In genomic region chr6:161273752-161274487, GRCh38 we compare ENCODE assay signal across 8 cellular contexts. TPM values are rescaled to one million over a fixed set of nuclear protein-coding genes. Genes with fewer than 3 reads are reported as not detected.
DNase-seq lines count a peak whose midpoint lies in the region; TF ChIP-seq lines count a peak whose summit lies in the region.

Gene AGPAT4, minus strand, starts transcription at chr6:161274061. Its CDS starts 41,848 bp downstream, at chr6:161232213.

- H3K4me3 ChIP-seq in fibroblast of villous mesenchyme (ENCODE audit: low read depth, low read length): peak within 1 kb of the TSS; percentile 89
- peak within 1 kb of the TSS; percentile 63 to 86 (median 72) for H3K4me3 ChIP-seq in subcutaneous abdominal adipose tissue (ENCODE audit: low read depth in 1 of 5, low read length in 5 of 5)

- H3K27ac Mint-ChIP-seq in neural crest cell (ENCODE audit: unreplicated experiment): peak within 1 kb of the TSS; percentile 99

- no peaks in the 10 kb centered on the region for H3K36me3 ChIP-seq in subcutaneous abdominal adipose tissue (ENCODE audit: control insufficient read depth in 5 of 5, insufficient read depth in 5 of 5, low read length in 5 of 5)

- peaks cover 12% of the 10 kb centered on the region for H3K36me3 Mint-ChIP-seq in neural crest cell (ENCODE audit: low read depth)

- H3K4me1 ChIP-seq in subcutaneous abdominal adipose tissue (ENCODE audit: control insufficient read depth in 5 of 5, insufficient read depth in 5 of 5, low read length in 5 of 5): peaks cover 0 to 18% (median 15%) of the 10 kb centered on the region in 5 donors

- H3K9ac ChIP-seq in subcutaneous abdominal adipose tissue (ENCODE audit: low read length in 5 of 5): peak within 1 kb of the TSS in 3 of 5 donors; percentile 31 to 72 (median 59)

- peak within 1 kb of the TSS; percentile 93 for H3K4me3 Mint-ChIP-seq in neural crest cell

- H3K4me1 Mint-ChIP-seq in neural crest cell: peaks cover 44% of the 10 kb centered on the region

- H3K9me3 ChIP-seq in subcutaneous abdominal adipose tissue (ENCODE audit: control insufficient read depth in 5 of 5, low read length in 5 of 5): no peaks in the 10 kb centered on the region

- H3K27me3 Mint-ChIP-seq in neural crest cell (ENCODE audit: low read depth): no peaks in the 10 kb centered on the region

- H3K9me3 Mint-ChIP-seq in neural crest cell: peaks cover 5% of the 10 kb centered on the region

- TF ChIP-seq CTCF in fibroblast of villous mesenchyme (IDR thresholded peaks at IDR 0.05; ENCODE audit: insufficient read depth, low read depth, low read length) (no peak), neural crest cell (conservative IDR thresholded peaks at IDR 0.05) (no peak)

- peak within 1 kb of the TSS; percentile 48 for H3K27ac ChIP-seq in subcutaneous abdominal adipose tissue (ENCODE audit: low read depth, low read length)

- DNase-seq in ELF-1 (ENCODE audit: low read depth, low spot score) (peak; percentile 98), GOT3 (lab: John Stamatoyannopoulos, UW) (peak; percentile 31), LoVo (ENCODE audit: low spot score) (peak; percentile 89), SHP77 (lab: John Stamatoyannopoulos, UW) (peak; percentile 37 to 69), fibroblast of villous mesenchyme (ENCODE audit: low read depth) (peak; percentile 99), neural crest cell (ENCODE audit: low read depth, low spot score) (peak; percentile 41)
- peak; percentile 46 for DNase-seq in activated effector memory CD4-positive, alpha-beta T cell treated with Interleukin-2 at 50 U/mL for 16 hours

- H3K27me3 ChIP-seq in subcutaneous abdominal adipose tissue (ENCODE audit: control insufficient read depth in 5 of 5, insufficient read depth in 4 of 5, low read length in 5 of 5): peaks cover 0 to 3% (median 0%) of the 10 kb centered on the region in 5 donors

RNA-seq across cellular contexts. Expression of gene AGPAT4, which starts in this region (rescaled TPM):
- 11.2 and 12.9 TPM in 2 replicates for total RNA-seq in fibroblast of villous mesenchyme
- total RNA-seq in neural crest cell: 37.6 and 41.3 TPM in 2 replicates

Comparison
In these comparisons a context has a peak if more than half of its experiments do, and no peak if none do; other contexts are left out.
1. Peak in every context shown above with its lines: DNase-seq, H3K4me3 ChIP-seq and H3K27ac ChIP-seq.
2. DNase-seq: peak in every context shown above with its lines; median percentile 99 in fibroblast of villous mesenchyme; 98 in ELF-1; 89 in LoVo; 53 in SHP77; 46 in activated effector memory CD4-positive, alpha-beta T cell treated with Interleukin-2 at 50 U/mL for 16 hours; 41 in neural crest cell; 31 in GOT3.